In the genomic region with DNA sequence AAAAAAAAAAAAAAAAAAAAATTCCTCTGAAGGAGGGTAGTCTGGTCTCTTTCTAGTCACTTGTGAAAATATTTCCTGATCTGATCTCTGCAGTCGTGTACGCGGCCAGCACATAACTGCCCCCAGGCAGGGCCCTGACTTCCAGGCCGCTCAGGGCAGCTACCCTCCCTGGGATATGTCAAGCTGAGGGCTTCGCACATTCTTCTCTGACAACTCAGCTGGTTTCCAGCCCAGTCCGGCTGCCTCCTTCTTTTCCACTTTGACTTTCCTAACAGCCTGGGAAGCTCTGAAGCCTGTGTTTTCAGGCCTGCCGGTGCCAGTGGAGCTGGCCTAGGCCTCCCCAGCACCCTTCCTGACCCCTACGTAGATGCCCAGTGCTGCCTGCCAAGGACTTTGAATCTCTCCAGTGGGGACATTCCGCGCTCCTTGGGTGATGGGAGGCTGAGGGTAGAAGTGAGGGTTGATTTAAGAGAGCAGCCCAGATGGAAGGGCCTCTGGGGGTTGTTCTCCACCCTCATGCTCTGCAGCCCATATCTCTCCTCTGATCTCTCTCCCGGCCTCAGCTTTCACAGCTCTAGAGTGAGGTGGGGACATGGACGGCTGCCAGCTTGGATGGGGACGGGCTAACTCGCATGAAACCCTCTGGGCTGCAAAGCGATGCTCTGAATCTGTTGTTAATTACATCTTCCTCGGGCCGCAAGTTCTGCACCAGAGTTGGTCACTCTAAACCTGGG, we compare ENCODE assay signal across 10 cellular contexts. TPM values are rescaled to one million over a fixed set of nuclear protein-coding genes. Genes with fewer than 3 reads are reported as not detected.
DNase-seq lines count a peak whose midpoint lies in the region; ATAC-seq and TF ChIP-seq lines count a peak whose summit lies in the region.
"Had no signal": no experiment of that assay in that cellular context is flagged by ENCODE, and none has a peak within 500 bp of the region (broad histone marks: within the 10 kb centered on the region; RNA-seq: fewer than 3 reads in every experiment).

No MANE protein-coding gene starts in this region.

- ATAC-seq in CD8-positive, alpha-beta T cell = no peak
- no peak for ATAC-seq in HG02885 (IDR thresholded peaks at IDR 0.05; ENCODE audit: poor library complexity, unreplicated experiment)

- POLR2A ChIA-PET in RWPE1 (lab: Yijun Ruan, JAX; ENCODE audit: low non-redundant PET) = interaction anchor here (0.6 kb wide), 1 partner anchor 63 kb away, joined by 4 read pairs; no protein-coding TSS in a partner anchor
- POLR2A ChIA-PET in CD8-positive, alpha-beta T cell (lab: Charles Lee) = no interaction called here

- no peaks in the 10 kb centered on the region for H3K36me3 ChIP-seq in thyroid gland
- no peaks in the 10 kb centered on the region for H3K36me3 ChIP-seq in CD8-positive, alpha-beta T cell (ENCODE audit: insufficient read depth, low read length)

- CTCF ChIA-PET in RWPE1 (lab: Yijun Ruan, JAX) = interaction anchor here (0.7 to 1.9 kb wide), 5 partner anchors 27 to 492 kb away, joined by 3 to 6 read pairs (median 4); no protein-coding TSS in a partner anchor
- CTCF ChIA-PET in CD8-positive, alpha-beta T cell (lab: Charles Lee) = no interaction called here

- H3K4me1 ChIP-seq in thyroid gland = peaks cover 0 to 11% of the 10 kb centered on the region in 2 donors
- no peaks in the 10 kb centered on the region for H3K4me1 ChIP-seq in CD8-positive, alpha-beta T cell (ENCODE audit: insufficient read depth, low read length)

- no peaks in the 10 kb centered on the region for H3K27me3 ChIP-seq in thyroid gland
- H3K27me3 ChIP-seq in CD8-positive, alpha-beta T cell (ENCODE audit: insufficient read depth, low read length) = no peaks in the 10 kb centered on the region

- peak overlapping the region; percentile 60 for H3K4me3 Mint-ChIP-seq in osteocyte (ENCODE audit: unreplicated experiment)
- H3K4me3 Mint-ChIP-seq in CD8-positive, alpha-beta T cell = no peak overlapping the region
- H3K4me3 Mint-ChIP-seq: activated naive CD8-positive, alpha-beta T cell had no signal

- TF ChIP-seq POLR2A in thyroid gland (IDR thresholded peaks at IDR 0.05) = no peak

- peak overlapping the region; percentile 22 for H3K4me3 ChIP-seq in AG10803 (ENCODE audit: low read length)
- peak overlapping the region in 1 of 2 donors; percentile 41 for H3K4me3 ChIP-seq in foreskin fibroblast (ENCODE audit: low read depth in 1 of 2, low read length in 2 of 2)
- H3K4me3 ChIP-seq in thyroid gland (replicated peaks in 1 of 3) = no peak overlapping the region
- no peak overlapping the region for H3K4me3 ChIP-seq in CD8-positive, alpha-beta T cell (ENCODE audit: low read depth, low read length)

- H3K9me3 ChIP-seq in thyroid gland = no peaks in the 10 kb centered on the region
- no peaks in the 10 kb centered on the region for H3K9me3 ChIP-seq in CD8-positive, alpha-beta T cell (ENCODE audit: low read length)

- H3K27me3 Mint-ChIP-seq in osteocyte (ENCODE audit: unreplicated experiment) = no peaks in the 10 kb centered on the region
- H3K27me3 Mint-ChIP-seq in CD8-positive, alpha-beta T cell (ENCODE audit: low read depth) = no peaks in the 10 kb centered on the region
- H3K27me3 Mint-ChIP-seq: activated naive CD8-positive, alpha-beta T cell had no signal

- no peaks in the 10 kb centered on the region for H3K9me3 Mint-ChIP-seq in osteocyte (ENCODE audit: unreplicated experiment)
- H3K9me3 Mint-ChIP-seq in CD8-positive, alpha-beta T cell = peaks cover 9% of the 10 kb centered on the region

- WGBS in thyroid gland, 2 donors = 50 to 55% methylated on average over 16 to 17 of the region's 17 CpGs

- peak overlapping the region; percentile 95 for H3K27ac Mint-ChIP-seq in osteocyte (ENCODE audit: unreplicated experiment)
- no peak overlapping the region for H3K27ac Mint-ChIP-seq in CD8-positive, alpha-beta T cell
- H3K27ac Mint-ChIP-seq: activated naive CD8-positive, alpha-beta T cell had no signal

- peaks cover 27% of the 10 kb centered on the region for H3K36me3 Mint-ChIP-seq in osteocyte (ENCODE audit: unreplicated experiment)
- H3K36me3 Mint-ChIP-seq in CD8-positive, alpha-beta T cell = no peaks in the 10 kb centered on the region

- H3K27ac ChIP-seq in RWPE1 (peak overlapping the region; percentile 78), thyroid gland (no peak overlapping the region)
- no peak overlapping the region for H3K27ac ChIP-seq in CD8-positive, alpha-beta T cell (ENCODE audit: low read depth, low read length)

- peak; percentile 96 for DNase-seq in AG10803 (ENCODE audit: low read depth)
- DNase-seq in RWPE1 (ENCODE audit: low spot score) = peak; percentile 91
- peak; percentile 94 to 98 for DNase-seq in foreskin fibroblast
- DNase-seq in osteocyte (ENCODE audit: extremely low spot score, unreplicated experiment) = peak; percentile 91
- no peak for DNase-seq in thyroid gland
- no peak for DNase-seq in activated CD4-positive, alpha-beta T cell treated with anti-CD3 and anti-CD28 coated beads, Interleukin-2, amount 50 U/mL, for 4 hours
- no peak for DNase-seq in CD8-positive, alpha-beta T cell
- DNase-seq: T-helper 9 cell had no signal

- H3K4me1 Mint-ChIP-seq in osteocyte (ENCODE audit: unreplicated experiment) = peaks cover 91% of the 10 kb centered on the region
- H3K4me1 Mint-ChIP-seq in CD8-positive, alpha-beta T cell (ENCODE audit: low read depth) = no peaks in the 10 kb centered on the region

- intact Hi-C loops in thyroid gland (cut with DNase I) = no loop called here
- intact Hi-C loops in CD8-positive, alpha-beta T cell (cut with DNase I, micrococcal nuclease) = no loop called here

- TF ChIP-seq CTCF in AG10803 (conservative IDR thresholded peaks at IDR 0.05; ENCODE audit: low read length) (no peak), RWPE1 (conservative IDR thresholded peaks at IDR 0.05; ENCODE audit: low read depth) (no peak), foreskin fibroblast (IDR thresholded peaks at IDR 0.05; ENCODE audit: low read depth, low read length) (no peak), osteocyte (IDR thresholded peaks at IDR 0.05) (no peak), thyroid gland (IDR thresholded peaks at IDR 0.05) (no peak)
- no peak for TF ChIP-seq CTCF in CD8-positive, alpha-beta T cell (IDR thresholded peaks at IDR 0.05)

RNA-seq across cellular contexts. Expression of a gene that starts 20.7 kb away (rescaled TPM):
- total RNA-seq in osteocyte (1,552 and 1,672 TPM in 2 replicates), thyroid gland (10 to 100 TPM in 2 of 4 donors, 1 to 10 TPM in 2; 4.8 to 16.5 (median 9.4) TPM)
- under 1 TPM; 0.31 to 0.33 TPM for total RNA-seq in CD8-positive, alpha-beta T cell

Comparison
In these comparisons a context has a peak if more than half of its experiments do, and no peak if none do; other contexts are left out.
1. DNase-seq: peak in AG10803 (single experiment), RWPE1 (single experiment), foreskin fibroblast (2 of 2) and osteocyte (single experiment); none in thyroid gland (0 of 2), activated CD4-positive, alpha-beta T cell treated with anti-CD3 and anti-CD28 coated beads, Interleukin-2, amount 50 U/mL, for 4 hours (0 of 2) and CD8-positive, alpha-beta T cell (0 of 7).
2. RNA of a gene that starts 20.7 kb away (total RNA-seq): 1,552 to 1,672 TPM in osteocyte; 4.8 to 16.5 TPM in thyroid gland and 0.31 to 0.33 TPM in CD8-positive, alpha-beta T cell; every median in the first group is over 10 times any median in the second.